2 cellular contexts compared by ENCODE assay signal in genomic region chr15:68278345-68279217, GRCh38.
A peak's percentile ranks its signal among the peaks of the same experiment; 100 is the strongest.
TF ChIP-seq lines count a peak whose summit lies in the region.

No MANE protein-coding gene starts in this region.

TF ChIP-seq in Ishikawa, 13 proteins besides CTCF, POLR2A, EP300 and RAD21 (continued from another document):
- TF ChIP-seq MAX (IDR thresholded peaks at IDR 0.05) (no peak), TAF1 (IDR thresholded peaks at IDR 0.05; ENCODE audit: low read depth) (no peak), EGR1 (IDR thresholded peaks at IDR 0.05) (no peak), REST (IDR thresholded peaks at IDR 0.05; ENCODE audit: low read depth) (no peak), TCF12 (IDR thresholded peaks at IDR 0.05; ENCODE audit: low read depth) (no peak), ZBTB7A (IDR thresholded peaks at IDR 0.05; ENCODE audit: low read depth) (no peak), YY1 (IDR thresholded peaks at IDR 0.05; ENCODE audit: low read depth) (no peak), CEBPB (IDR thresholded peaks at IDR 0.05) (no peak), FOXM1 (IDR thresholded peaks at IDR 0.05; ENCODE audit: borderline replicate concordance, low read depth) (no peak), USF1 (IDR thresholded peaks at IDR 0.05) (no peak)
TF ChIP-seq in Ishikawa: peak in this region for 0.

TF ChIP-seq in H1, 55 proteins besides CTCF, POLR2A, EP300 and RAD21 (continued from another document):
- no peak for TF ChIP-seq EGR1 (IDR thresholded peaks at IDR 0.05; ENCODE audit: borderline replicate concordance, low read depth, low read length)
- no peak for TF ChIP-seq TAF1 (IDR thresholded peaks at IDR 0.05; ENCODE audit: low read depth, low read length)
- peak; percentile 73 for TF ChIP-seq SAP30 (IDR thresholded peaks at IDR 0.05; ENCODE audit: insufficient read depth, insufficient replicate concordance, low read length)
- TF ChIP-seq KDM4A (IDR thresholded peaks at IDR 0.05; ENCODE audit: low read depth, low read length, severe bottlenecking): peak; percentile 3
